ENCODE assay signal across 10 cellular contexts in the genomic region with DNA sequence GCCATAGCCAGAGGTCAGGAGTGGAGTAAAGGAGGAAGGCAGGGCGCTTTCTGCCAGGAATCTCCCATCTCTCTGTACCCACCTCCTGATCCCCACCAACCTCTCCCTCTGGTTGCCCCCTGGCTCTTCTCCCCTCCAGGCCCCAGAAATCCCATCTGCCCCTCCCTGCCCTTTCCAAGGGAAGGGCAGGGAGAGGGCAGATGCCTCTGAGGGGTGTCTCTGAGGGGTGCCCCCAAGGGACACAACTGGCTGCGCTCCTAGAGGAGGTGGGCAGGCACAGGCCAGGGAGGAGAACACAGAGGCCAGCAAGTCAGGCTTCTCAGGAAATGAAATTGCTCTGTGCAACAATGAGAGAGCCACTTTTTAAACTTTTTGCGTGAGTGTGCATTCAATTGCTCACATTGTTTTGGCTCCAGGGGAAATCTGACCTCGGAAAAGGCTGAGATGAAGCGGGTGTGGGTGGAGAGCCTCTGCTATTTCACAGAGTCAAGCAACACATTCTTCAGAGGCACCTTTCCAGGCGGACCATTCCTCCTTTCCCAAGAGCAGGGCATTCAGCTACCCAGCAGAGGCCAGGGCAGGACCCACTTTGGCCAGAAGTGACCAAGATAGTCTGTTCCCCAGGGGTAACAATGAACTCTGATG.
A peak's percentile ranks its signal among the peaks of the same experiment; 100 is the strongest.
DNase-seq lines count a peak whose midpoint lies in the region; ATAC-seq, FAIRE-seq and TF ChIP-seq lines count a peak whose summit lies in the region.
"Had no signal": no experiment of that assay in that cellular context is flagged by ENCODE, and none has a peak within 500 bp of the region (broad histone marks: within the 10 kb centered on the region; RNA-seq: fewer than 3 reads in every experiment).

No MANE protein-coding gene starts in this region.

- peak in 7 of 8 donors; percentile 22 to 50 (median 44) for ATAC-seq in heart right ventricle
- ATAC-seq in sciatic nerve = peak; percentile 21
- no peak for ATAC-seq in HG03571 (IDR thresholded peaks at IDR 0.05; ENCODE audit: unreplicated experiment)

- H3K4me1 Mint-ChIP-seq in immature natural killer cell = peaks cover 61 to 86% of the 10 kb centered on the region in 2 donors

- peak overlapping the region in 3 of 6 donors; percentile 6 to 38 (median 17) for H3K27ac Mint-ChIP-seq in immature natural killer cell

- DNase-seq in GM03348 (ENCODE audit: low spot score) = peak; percentile 76
- peak; percentile 49 for DNase-seq in astrocyte of the hippocampus (ENCODE audit: low read depth, low spot score)
- peak in 1 of 2 donors; percentile 40 for DNase-seq in heart right ventricle
- DNase-seq in sciatic nerve (ENCODE audit: low spot score) = peak; percentile 51
- no peak for DNase-seq in small intestine
- DNase-seq in NCI-H1105 (lab: John Stamatoyannopoulos, UW) = no peak
- no peak for DNase-seq in immature natural killer cell
- DNase-seq: Calu3, T-helper 2 cell had no signal

- H3K9me3 Mint-ChIP-seq in immature natural killer cell = no peaks in the 10 kb centered on the region

- peaks cover 18 to 62% (median 49%) of the 10 kb centered on the region in 9 donors for H3K4me1 ChIP-seq in heart right ventricle
- H3K4me1 ChIP-seq in small intestine (ENCODE audit: control insufficient read depth in 2 of 2, insufficient read depth in 1 of 2, low read depth in 1 of 2, low read length in 1 of 2) = peaks cover 0 to 8% of the 10 kb centered on the region in 2 donors

- H3K27me3 ChIP-seq in heart right ventricle = no peaks in the 10 kb centered on the region
- no peaks in the 10 kb centered on the region for H3K27me3 ChIP-seq in small intestine (ENCODE audit: control insufficient read depth in 2 of 2, insufficient read depth in 2 of 2, low read length in 2 of 2)

- intact Hi-C loops in heart right ventricle (cut with DNase I) (loop anchor here in 1 of 10 donors (10.0 kb wide), 1 partner anchor 120 kb away; no protein-coding TSS in a partner anchor), sciatic nerve (cut with DNase I) (no loop called here)

- peak overlapping the region; percentile 3 to 76 (median 58) for H3K27ac ChIP-seq in heart right ventricle
- H3K27ac ChIP-seq in small intestine (ENCODE audit: low read depth in 1 of 2, low read length in 1 of 2) = no peak overlapping the region

- H3K27me3 Mint-ChIP-seq in immature natural killer cell (ENCODE audit: low read depth in 3 of 3) = no peaks in the 10 kb centered on the region

- WGBS in heart right ventricle, 2 donors = 56% methylated on average over 6 of the region's 6 CpGs
- 72 to 90% (median 89%) methylated on average over 6 of the region's 6 CpGs for WGBS in small intestine, 3 donors

- H3K36me3 Mint-ChIP-seq in immature natural killer cell = peaks cover 16 to 32% (median 28%) of the 10 kb centered on the region in 3 donors

- H3K9me3 ChIP-seq in heart right ventricle (peaks cover 0 to 7% (median 0%) of the 10 kb centered on the region in 11 donors), small intestine (ENCODE audit: control insufficient read depth, low read depth) (no peaks in the 10 kb centered on the region)

- no peak for TF ChIP-seq CTCF in heart right ventricle (IDR thresholded peaks at IDR 0.05)

- no peak overlapping the region for H3K4me3 Mint-ChIP-seq in immature natural killer cell

- H3K36me3 ChIP-seq in heart right ventricle (peaks cover 0 to 8% (median 0%) of the 10 kb centered on the region in 9 donors), small intestine (ENCODE audit: control insufficient read depth in 2 of 2, insufficient read depth in 2 of 2, low read length in 2 of 2) (no peaks in the 10 kb centered on the region)

- H3K4me3 ChIP-seq in heart right ventricle (no peak overlapping the region), small intestine (ENCODE audit: low read depth in 1 of 2, low read length in 2 of 2) (no peak overlapping the region)

- FAIRE-seq in small intestine (lab: Jason Lieb, UNC) = no peak

Comparison
In these comparisons a context has a peak if more than half of its experiments do, and no peak if none do; other contexts are left out.
1. DNase-seq: peak in GM03348 (single experiment), astrocyte of the hippocampus (single experiment) and sciatic nerve (single experiment); none in small intestine (single experiment), NCI-H1105 (single experiment) and immature natural killer cell (0 of 3).
2. H3K27ac ChIP-seq: peak in heart right ventricle (10 of 10); none in small intestine (0 of 2).